1 cellular context compared by ENCODE assay signal in genomic region chr22:38462960-38463784, GRCh38.
TF ChIP-seq lines count a peak whose summit lies in the region.

No MANE protein-coding gene starts in this region.

TF ChIP-seq in HepG2, 621 proteins besides CTCF, POLR2A, EP300 and RAD21 (continued from another document and continues in another):
- TF ChIP-seq ZBTB40 (IDR thresholded peaks at IDR 0.05): no peak
- no peak for TF ChIP-seq ZBTB40 (CRISPR knock-in tag; IDR thresholded peaks at IDR 0.05)
- no peak for TF ChIP-seq BATF2 (CRISPR knock-in tag; IDR thresholded peaks at IDR 0.05)
- TF ChIP-seq ZNF558 (CRISPR knock-in tag; IDR thresholded peaks at IDR 0.05; ENCODE audit: borderline replicate concordance): no peak
- no peak for TF ChIP-seq KLF12 (CRISPR knock-in tag; IDR thresholded peaks at IDR 0.05; ENCODE audit: borderline replicate concordance)
- no peak for TF ChIP-seq ZNF605 (CRISPR knock-in tag; IDR thresholded peaks at IDR 0.05)
- no peak for TF ChIP-seq CREM (IDR thresholded peaks at IDR 0.05)
- TF ChIP-seq CREM (CRISPR knock-in tag; IDR thresholded peaks at IDR 0.05): no peak
- TF ChIP-seq PAWR (CRISPR knock-in tag; IDR thresholded peaks at IDR 0.05; ENCODE audit: borderline replicate concordance): no peak
- TF ChIP-seq CENPT (CRISPR knock-in tag; IDR thresholded peaks at IDR 0.05; ENCODE audit: low read depth): no peak
- no peak for TF ChIP-seq E2F1 (CRISPR knock-in tag; IDR thresholded peaks at IDR 0.05)
- no peak for TF ChIP-seq ZNF83 (CRISPR knock-in tag; IDR thresholded peaks at IDR 0.05; ENCODE audit: borderline replicate concordance)
- TF ChIP-seq ZNF816 (CRISPR knock-in tag; IDR thresholded peaks at IDR 0.05; ENCODE audit: borderline replicate concordance): no peak
- TF ChIP-seq ZNF136 (CRISPR knock-in tag; IDR thresholded peaks at IDR 0.05; ENCODE audit: low read depth): peak; percentile 35; the same call in 1 of the 2 replicates
- TF ChIP-seq, protein P1, sequence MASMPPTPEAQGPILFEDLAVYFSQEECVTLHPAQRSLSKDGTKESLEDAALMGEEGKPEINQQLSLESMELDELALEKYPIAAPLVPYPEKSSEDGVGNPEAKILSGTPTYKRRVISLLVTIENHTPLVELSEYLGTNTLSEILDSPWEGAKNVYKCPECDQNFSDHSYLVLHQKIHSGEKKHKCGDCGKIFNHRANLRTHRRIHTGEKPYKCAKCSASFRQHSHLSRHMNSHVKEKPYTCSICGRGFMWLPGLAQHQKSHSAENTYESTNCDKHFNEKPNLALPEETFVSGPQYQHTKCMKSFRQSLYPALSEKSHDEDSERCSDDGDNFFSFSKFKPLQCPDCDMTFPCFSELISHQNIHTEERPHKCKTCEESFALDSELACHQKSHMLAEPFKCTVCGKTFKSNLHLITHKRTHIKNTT (CRISPR knock-in tag; IDR thresholded peaks at IDR 0.05): no peak
- no peak for TF ChIP-seq ZNF841 (CRISPR knock-in tag; IDR thresholded peaks at IDR 0.05; ENCODE audit: borderline replicate concordance)
- TF ChIP-seq POLR2AphosphoS5 (IDR thresholded peaks at IDR 0.05; ENCODE audit: low read depth, low read length): peak; percentile 64
- TF ChIP-seq AGO2 (optimal IDR thresholded peaks at IDR 0.05; ENCODE audit: low read depth, low read length): no peak
- TF ChIP-seq ZMYM3 (CRISPR knock-in tag; IDR thresholded peaks at IDR 0.05): peak; percentile 78
- TF ChIP-seq ZSCAN31 (CRISPR knock-in tag; IDR thresholded peaks at IDR 0.05; ENCODE audit: low read depth): no peak
- TF ChIP-seq GPN1 (CRISPR knock-in tag; IDR thresholded peaks at IDR 0.05; ENCODE audit: borderline replicate concordance): no peak
- no peak for TF ChIP-seq REXO4 (CRISPR knock-in tag; IDR thresholded peaks at IDR 0.05; ENCODE audit: borderline replicate concordance)
- no peak for TF ChIP-seq ZSCAN22 (CRISPR knock-in tag; IDR thresholded peaks at IDR 0.05)
- TF ChIP-seq, protein P2, sequence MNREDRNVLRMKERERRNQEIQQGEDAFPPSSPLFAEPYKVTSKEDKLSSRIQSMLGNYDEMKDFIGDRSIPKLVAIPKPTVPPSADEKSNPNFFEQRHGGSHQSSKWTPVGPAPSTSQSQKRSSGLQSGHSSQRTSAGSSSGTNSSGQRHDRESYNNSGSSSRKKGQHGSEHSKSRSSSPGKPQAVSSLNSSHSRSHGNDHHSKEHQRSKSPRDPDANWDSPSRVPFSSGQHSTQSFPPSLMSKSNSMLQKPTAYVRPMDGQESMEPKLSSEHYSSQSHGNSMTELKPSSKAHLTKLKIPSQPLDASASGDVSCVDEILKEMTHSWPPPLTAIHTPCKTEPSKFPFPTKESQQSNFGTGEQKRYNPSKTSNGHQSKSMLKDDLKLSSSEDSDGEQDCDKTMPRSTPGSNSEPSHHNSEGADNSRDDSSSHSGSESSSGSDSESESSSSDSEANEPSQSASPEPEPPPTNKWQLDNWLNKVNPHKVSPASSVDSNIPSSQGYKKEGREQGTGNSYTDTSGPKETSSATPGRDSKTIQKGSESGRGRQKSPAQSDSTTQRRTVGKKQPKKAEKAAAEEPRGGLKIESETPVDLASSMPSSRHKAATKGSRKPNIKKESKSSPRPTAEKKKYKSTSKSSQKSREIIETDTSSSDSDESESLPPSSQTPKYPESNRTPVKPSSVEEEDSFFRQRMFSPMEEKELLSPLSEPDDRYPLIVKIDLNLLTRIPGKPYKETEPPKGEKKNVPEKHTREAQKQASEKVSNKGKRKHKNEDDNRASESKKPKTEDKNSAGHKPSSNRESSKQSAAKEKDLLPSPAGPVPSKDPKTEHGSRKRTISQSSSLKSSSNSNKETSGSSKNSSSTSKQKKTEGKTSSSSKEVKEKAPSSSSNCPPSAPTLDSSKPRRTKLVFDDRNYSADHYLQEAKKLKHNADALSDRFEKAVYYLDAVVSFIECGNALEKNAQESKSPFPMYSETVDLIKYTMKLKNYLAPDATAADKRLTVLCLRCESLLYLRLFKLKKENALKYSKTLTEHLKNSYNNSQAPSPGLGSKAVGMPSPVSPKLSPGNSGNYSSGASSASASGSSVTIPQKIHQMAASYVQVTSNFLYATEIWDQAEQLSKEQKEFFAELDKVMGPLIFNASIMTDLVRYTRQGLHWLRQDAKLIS (CRISPR knock-in tag; IDR thresholded peaks at IDR 0.05): no peak
- TF ChIP-seq, protein P3, sequence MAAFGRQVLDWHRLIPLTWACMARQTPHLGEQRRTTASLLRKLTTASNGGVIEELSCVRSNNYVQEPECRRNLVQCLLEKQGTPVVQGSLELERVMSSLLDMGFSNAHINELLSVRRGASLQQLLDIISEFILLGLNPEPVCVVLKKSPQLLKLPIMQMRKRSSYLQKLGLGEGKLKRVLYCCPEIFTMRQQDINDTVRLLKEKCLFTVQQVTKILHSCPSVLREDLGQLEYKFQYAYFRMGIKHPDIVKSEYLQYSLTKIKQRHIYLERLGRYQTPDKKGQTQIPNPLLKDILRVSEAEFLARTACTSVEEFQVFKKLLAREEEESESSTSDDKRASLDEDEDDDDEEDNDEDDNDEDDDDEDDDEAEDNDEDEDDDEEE (CRISPR knock-in tag; IDR thresholded peaks at IDR 0.05): no peak
- TF ChIP-seq, protein P4, sequence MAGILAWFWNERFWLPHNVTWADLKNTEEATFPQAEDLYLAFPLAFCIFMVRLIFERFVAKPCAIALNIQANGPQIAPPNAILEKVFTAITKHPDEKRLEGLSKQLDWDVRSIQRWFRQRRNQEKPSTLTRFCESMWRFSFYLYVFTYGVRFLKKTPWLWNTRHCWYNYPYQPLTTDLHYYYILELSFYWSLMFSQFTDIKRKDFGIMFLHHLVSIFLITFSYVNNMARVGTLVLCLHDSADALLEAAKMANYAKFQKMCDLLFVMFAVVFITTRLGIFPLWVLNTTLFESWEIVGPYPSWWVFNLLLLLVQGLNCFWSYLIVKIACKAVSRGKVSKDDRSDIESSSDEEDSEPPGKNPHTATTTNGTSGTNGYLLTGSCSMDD (CRISPR knock-in tag; IDR thresholded peaks at IDR 0.05): no peak
- peak; percentile 79 for TF ChIP-seq PHF21A (CRISPR knock-in tag; IDR thresholded peaks at IDR 0.05)
- no peak for TF ChIP-seq SETDB1 (CRISPR knock-in tag; IDR thresholded peaks at IDR 0.05; ENCODE audit: borderline replicate concordance)
- TF ChIP-seq FOXK2 (IDR thresholded peaks at IDR 0.05): peak; percentile 57
- TF ChIP-seq EZH2 (conservative IDR thresholded peaks at IDR 0.05; ENCODE audit: low read depth, low read length): no peak
- TF ChIP-seq ZNF777 (CRISPR knock-in tag; IDR thresholded peaks at IDR 0.05): no peak
- TF ChIP-seq NFYB (CRISPR knock-in tag; IDR thresholded peaks at IDR 0.05): no peak; the same call in 1 of the 2 replicates
- TF ChIP-seq ZNF747 (CRISPR knock-in tag; IDR thresholded peaks at IDR 0.05; ENCODE audit: borderline replicate concordance): no peak
- TF ChIP-seq ZFAT (CRISPR knock-in tag; conservative IDR thresholded peaks at IDR 0.05): no peak
- no peak for TF ChIP-seq MAFG (CRISPR knock-in tag; IDR thresholded peaks at IDR 0.05)
- TF ChIP-seq GTF3A (CRISPR knock-in tag; conservative IDR thresholded peaks at IDR 0.05): no peak
- TF ChIP-seq ZNF710 (CRISPR knock-in tag; IDR thresholded peaks at IDR 0.05; ENCODE audit: borderline replicate concordance): no peak
- no peak for TF ChIP-seq KDM6A (CRISPR knock-in tag; IDR thresholded peaks at IDR 0.05; ENCODE audit: low read depth)
- TF ChIP-seq PATZ1 (CRISPR knock-in tag; IDR thresholded peaks at IDR 0.05): peak; percentile 75
- peak; percentile 63 for TF ChIP-seq XRCC5 (optimal IDR thresholded peaks at IDR 0.05; ENCODE audit: low read length)
- TF ChIP-seq NFATC3 (CRISPR knock-in tag; IDR thresholded peaks at IDR 0.05): no peak
- no peak for TF ChIP-seq SOX6 (IDR thresholded peaks at IDR 0.05)
- peak; percentile 43; the same call in 1 of the 2 replicates for TF ChIP-seq SOX6 (CRISPR knock-in tag; IDR thresholded peaks at IDR 0.05)
